In genomic region chr11:75562048-75562835, GRCh38 we compare ENCODE assay signal across 1 cellular context.
TF ChIP-seq lines count a peak whose summit lies in the region.

Gene SERPINH1 (plus strand): TSS chr11:75562253. CDS start chr11:75566350, 4,097 bp downstream.

TF ChIP-seq in GM23338, 12 proteins besides CTCF, POLR2A, EP300 and RAD21 (continued from another document):
- TF ChIP-seq, protein P1, sequence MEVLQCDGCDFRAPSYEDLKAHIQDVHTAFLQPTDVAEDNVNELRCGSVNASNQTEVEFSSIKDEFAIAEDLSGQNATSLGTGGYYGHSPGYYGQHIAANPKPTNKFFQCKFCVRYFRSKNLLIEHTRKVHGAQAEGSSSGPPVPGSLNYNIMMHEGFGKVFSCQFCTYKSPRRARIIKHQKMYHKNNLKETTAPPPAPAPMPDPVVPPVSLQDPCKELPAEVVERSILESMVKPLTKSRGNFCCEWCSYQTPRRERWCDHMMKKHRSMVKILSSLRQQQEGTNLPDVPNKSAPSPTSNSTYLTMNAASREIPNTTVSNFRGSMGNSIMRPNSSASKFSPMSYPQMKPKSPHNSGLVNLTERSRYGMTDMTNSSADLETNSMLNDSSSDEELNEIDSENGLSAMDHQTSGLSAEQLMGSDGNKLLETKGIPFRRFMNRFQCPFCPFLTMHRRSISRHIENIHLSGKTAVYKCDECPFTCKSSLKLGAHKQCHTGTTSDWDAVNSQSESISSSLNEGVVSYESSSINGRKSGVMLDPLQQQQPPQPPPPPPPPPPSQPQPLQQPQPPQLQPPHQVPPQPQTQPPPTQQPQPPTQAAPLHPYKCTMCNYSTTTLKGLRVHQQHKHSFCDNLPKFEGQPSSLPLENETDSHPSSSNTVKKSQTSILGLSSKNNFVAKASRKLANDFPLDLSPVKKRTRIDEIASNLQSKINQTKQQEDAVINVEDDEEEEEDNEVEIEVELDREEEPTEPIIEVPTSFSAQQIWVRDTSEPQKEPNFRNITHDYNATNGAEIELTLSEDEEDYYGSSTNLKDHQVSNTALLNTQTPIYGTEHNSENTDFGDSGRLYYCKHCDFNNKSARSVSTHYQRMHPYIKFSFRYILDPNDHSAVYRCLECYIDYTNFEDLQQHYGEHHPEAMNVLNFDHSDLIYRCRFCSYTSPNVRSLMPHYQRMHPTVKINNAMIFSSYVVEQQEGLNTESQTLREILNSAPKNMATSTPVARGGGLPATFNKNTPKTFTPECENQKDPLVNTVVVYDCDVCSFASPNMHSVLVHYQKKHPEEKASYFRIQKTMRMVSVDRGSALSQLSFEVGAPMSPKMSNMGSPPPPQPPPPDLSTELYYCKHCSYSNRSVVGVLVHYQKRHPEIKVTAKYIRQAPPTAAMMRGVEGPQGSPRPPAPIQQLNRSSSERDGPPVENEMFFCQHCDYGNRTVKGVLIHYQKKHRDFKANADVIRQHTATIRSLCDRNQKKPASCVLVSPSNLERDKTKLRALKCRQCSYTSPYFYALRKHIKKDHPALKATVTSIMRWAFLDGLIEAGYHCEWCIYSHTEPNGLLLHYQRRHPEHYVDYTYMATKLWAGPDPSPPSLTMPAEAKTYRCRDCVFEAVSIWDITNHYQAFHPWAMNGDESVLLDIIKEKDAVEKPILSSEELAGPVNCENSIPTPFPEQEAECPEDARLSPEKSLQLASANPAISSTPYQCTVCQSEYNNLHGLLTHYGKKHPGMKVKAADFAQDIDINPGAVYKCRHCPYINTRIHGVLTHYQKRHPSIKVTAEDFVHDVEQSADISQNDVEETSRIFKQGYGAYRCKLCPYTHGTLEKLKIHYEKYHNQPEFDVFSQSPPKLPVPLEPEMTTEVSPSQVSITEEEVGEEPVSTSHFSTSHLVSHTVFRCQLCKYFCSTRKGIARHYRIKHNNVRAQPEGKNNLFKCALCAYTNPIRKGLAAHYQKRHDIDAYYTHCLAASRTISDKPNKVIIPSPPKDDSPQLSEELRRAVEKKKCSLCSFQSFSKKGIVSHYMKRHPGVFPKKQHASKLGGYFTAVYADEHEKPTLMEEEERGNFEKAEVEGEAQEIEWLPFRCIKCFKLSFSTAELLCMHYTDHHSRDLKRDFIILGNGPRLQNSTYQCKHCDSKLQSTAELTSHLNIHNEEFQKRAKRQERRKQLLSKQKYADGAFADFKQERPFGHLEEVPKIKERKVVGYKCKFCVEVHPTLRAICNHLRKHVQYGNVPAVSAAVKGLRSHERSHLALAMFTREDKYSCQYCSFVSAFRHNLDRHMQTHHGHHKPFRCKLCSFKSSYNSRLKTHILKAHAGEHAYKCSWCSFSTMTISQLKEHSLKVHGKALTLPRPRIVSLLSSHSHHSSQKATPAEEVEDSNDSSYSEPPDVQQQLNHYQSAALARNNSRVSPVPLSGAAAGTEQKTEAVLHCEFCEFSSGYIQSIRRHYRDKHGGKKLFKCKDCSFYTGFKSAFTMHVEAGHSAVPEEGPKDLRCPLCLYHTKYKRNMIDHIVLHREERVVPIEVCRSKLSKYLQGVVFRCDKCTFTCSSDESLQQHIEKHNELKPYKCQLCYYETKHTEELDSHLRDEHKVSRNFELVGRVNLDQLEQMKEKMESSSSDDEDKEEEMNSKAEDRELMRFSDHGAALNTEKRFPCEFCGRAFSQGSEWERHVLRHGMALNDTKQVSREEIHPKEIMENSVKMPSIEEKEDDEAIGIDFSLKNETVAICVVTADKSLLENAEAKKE (CRISPR knock-in tag; IDR thresholded peaks at IDR 0.05): no peak
- TF ChIP-seq EZH2 (IDR thresholded peaks at IDR 0.05; ENCODE audit: low read depth, unreplicated experiment): no peak
- peak; percentile 74 for TF ChIP-seq CREB1 (CRISPR knock-in tag; IDR thresholded peaks at IDR 0.05; ENCODE audit: low read depth)
- no peak for TF ChIP-seq EZH2phosphoT487 (IDR thresholded peaks at IDR 0.05; ENCODE audit: unreplicated experiment)
- no peak for TF ChIP-seq STAT1 (IDR thresholded peaks at IDR 0.05; ENCODE audit: unreplicated experiment)
- no peak for TF ChIP-seq ZNF114 (CRISPR knock-in tag; IDR thresholded peaks at IDR 0.05)
- TF ChIP-seq JUNB (IDR thresholded peaks at IDR 0.05; ENCODE audit: unreplicated experiment): no peak
TF ChIP-seq in GM23338: peak in this region for 2.
